Comparison of ENCODE assay signal across 1 cellular context in the genomic region with DNA sequence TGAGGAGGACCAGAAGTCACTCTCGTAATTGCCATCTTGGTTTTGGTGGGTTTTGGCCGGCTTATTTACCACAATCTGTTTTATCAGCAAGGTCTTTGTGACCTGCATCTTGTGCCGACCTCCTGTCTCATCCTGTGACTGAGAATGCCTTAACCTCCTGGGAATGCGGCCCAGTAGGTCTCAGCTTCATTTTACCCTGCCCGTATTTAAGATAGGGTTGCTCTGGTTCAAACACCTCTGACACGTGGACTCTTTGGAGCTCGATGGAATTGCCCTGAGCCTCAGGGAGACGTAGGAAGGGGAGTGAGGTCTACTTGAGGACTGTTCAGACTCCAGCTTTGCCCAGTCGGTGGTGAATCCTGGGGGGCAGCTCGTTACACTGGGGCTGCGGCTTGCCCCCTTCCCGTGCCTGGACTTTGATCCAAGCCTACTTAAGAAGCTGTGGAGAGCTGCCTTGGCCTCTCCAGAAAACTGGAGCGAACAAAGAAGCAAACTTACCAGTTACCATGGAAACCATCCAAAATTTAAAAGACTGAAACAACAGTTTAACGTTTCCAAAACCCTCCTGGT.
TF ChIP-seq lines count a peak whose summit lies in the region.

No MANE protein-coding gene starts in this region.

TF ChIP-seq in GM23338, 12 proteins besides CTCF, POLR2A, EP300 and RAD21 (continued from another document):
- TF ChIP-seq JUNB (IDR thresholded peaks at IDR 0.05; ENCODE audit: unreplicated experiment): no peak
- TF ChIP-seq, protein P1, sequence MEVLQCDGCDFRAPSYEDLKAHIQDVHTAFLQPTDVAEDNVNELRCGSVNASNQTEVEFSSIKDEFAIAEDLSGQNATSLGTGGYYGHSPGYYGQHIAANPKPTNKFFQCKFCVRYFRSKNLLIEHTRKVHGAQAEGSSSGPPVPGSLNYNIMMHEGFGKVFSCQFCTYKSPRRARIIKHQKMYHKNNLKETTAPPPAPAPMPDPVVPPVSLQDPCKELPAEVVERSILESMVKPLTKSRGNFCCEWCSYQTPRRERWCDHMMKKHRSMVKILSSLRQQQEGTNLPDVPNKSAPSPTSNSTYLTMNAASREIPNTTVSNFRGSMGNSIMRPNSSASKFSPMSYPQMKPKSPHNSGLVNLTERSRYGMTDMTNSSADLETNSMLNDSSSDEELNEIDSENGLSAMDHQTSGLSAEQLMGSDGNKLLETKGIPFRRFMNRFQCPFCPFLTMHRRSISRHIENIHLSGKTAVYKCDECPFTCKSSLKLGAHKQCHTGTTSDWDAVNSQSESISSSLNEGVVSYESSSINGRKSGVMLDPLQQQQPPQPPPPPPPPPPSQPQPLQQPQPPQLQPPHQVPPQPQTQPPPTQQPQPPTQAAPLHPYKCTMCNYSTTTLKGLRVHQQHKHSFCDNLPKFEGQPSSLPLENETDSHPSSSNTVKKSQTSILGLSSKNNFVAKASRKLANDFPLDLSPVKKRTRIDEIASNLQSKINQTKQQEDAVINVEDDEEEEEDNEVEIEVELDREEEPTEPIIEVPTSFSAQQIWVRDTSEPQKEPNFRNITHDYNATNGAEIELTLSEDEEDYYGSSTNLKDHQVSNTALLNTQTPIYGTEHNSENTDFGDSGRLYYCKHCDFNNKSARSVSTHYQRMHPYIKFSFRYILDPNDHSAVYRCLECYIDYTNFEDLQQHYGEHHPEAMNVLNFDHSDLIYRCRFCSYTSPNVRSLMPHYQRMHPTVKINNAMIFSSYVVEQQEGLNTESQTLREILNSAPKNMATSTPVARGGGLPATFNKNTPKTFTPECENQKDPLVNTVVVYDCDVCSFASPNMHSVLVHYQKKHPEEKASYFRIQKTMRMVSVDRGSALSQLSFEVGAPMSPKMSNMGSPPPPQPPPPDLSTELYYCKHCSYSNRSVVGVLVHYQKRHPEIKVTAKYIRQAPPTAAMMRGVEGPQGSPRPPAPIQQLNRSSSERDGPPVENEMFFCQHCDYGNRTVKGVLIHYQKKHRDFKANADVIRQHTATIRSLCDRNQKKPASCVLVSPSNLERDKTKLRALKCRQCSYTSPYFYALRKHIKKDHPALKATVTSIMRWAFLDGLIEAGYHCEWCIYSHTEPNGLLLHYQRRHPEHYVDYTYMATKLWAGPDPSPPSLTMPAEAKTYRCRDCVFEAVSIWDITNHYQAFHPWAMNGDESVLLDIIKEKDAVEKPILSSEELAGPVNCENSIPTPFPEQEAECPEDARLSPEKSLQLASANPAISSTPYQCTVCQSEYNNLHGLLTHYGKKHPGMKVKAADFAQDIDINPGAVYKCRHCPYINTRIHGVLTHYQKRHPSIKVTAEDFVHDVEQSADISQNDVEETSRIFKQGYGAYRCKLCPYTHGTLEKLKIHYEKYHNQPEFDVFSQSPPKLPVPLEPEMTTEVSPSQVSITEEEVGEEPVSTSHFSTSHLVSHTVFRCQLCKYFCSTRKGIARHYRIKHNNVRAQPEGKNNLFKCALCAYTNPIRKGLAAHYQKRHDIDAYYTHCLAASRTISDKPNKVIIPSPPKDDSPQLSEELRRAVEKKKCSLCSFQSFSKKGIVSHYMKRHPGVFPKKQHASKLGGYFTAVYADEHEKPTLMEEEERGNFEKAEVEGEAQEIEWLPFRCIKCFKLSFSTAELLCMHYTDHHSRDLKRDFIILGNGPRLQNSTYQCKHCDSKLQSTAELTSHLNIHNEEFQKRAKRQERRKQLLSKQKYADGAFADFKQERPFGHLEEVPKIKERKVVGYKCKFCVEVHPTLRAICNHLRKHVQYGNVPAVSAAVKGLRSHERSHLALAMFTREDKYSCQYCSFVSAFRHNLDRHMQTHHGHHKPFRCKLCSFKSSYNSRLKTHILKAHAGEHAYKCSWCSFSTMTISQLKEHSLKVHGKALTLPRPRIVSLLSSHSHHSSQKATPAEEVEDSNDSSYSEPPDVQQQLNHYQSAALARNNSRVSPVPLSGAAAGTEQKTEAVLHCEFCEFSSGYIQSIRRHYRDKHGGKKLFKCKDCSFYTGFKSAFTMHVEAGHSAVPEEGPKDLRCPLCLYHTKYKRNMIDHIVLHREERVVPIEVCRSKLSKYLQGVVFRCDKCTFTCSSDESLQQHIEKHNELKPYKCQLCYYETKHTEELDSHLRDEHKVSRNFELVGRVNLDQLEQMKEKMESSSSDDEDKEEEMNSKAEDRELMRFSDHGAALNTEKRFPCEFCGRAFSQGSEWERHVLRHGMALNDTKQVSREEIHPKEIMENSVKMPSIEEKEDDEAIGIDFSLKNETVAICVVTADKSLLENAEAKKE (CRISPR knock-in tag; IDR thresholded peaks at IDR 0.05): no peak
- TF ChIP-seq, protein P2, sequence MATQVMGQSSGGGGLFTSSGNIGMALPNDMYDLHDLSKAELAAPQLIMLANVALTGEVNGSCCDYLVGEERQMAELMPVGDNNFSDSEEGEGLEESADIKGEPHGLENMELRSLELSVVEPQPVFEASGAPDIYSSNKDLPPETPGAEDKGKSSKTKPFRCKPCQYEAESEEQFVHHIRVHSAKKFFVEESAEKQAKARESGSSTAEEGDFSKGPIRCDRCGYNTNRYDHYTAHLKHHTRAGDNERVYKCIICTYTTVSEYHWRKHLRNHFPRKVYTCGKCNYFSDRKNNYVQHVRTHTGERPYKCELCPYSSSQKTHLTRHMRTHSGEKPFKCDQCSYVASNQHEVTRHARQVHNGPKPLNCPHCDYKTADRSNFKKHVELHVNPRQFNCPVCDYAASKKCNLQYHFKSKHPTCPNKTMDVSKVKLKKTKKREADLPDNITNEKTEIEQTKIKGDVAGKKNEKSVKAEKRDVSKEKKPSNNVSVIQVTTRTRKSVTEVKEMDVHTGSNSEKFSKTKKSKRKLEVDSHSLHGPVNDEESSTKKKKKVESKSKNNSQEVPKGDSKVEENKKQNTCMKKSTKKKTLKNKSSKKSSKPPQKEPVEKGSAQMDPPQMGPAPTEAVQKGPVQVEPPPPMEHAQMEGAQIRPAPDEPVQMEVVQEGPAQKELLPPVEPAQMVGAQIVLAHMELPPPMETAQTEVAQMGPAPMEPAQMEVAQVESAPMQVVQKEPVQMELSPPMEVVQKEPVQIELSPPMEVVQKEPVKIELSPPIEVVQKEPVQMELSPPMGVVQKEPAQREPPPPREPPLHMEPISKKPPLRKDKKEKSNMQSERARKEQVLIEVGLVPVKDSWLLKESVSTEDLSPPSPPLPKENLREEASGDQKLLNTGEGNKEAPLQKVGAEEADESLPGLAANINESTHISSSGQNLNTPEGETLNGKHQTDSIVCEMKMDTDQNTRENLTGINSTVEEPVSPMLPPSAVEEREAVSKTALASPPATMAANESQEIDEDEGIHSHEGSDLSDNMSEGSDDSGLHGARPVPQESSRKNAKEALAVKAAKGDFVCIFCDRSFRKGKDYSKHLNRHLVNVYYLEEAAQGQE (IDR thresholded peaks at IDR 0.05; ENCODE audit: unreplicated experiment): no peak
